Comparison of ENCODE assay signal across 9 cellular contexts in the genomic region with DNA sequence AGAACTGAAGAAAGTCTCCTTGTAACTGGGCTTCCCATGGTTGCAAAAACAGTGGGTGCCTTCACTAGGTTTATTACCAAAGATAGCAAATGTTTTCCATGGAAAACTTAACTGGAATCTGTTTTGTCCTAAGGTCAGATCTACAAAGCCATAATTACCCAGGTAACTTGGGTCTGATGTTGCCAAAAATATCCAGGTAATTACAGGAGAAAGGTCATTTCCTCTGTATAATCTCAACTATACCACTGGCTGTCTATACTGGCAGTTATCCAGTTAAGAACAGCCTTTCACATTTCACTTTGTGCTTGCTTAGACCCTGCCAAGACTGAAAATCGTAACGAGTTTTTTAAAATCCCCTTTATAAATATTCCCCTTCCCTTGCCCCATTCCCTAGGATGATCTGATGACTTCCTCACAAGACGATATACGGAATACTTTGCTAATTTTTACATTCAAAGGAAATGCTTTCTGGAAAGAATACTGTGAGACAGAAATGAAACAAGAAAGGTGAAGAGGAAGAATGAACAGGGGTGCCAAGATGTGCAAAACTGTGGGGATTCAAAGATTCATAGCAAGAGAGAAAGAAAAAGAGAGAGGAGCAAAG.
DNase-seq lines count a peak whose midpoint lies in the region; ATAC-seq and TF ChIP-seq lines count a peak whose summit lies in the region.
"Had no signal": no experiment of that assay in that cellular context is flagged by ENCODE, and none has a peak within 500 bp of the region (broad histone marks: within the 10 kb centered on the region; RNA-seq: fewer than 3 reads in every experiment).

No MANE protein-coding gene starts in this region.

- peaks cover 44% of the 10 kb centered on the region for H3K4me1 ChIP-seq in ES-I3 (ENCODE audit: insufficient read depth, low read length)
- H3K4me1 ChIP-seq in OCI-LY3 (ENCODE audit: low read length) = peaks cover 22% of the 10 kb centered on the region
- H3K4me1 ChIP-seq in fibroblast of lung (ENCODE audit: control insufficient read depth, extremely low read depth, insufficient read depth, low read length) = peaks cover 2% of the 10 kb centered on the region
- peaks cover 47% of the 10 kb centered on the region for H3K4me1 ChIP-seq in psoas muscle

- H4K20me1 ChIP-seq in OCI-LY3 (ENCODE audit: insufficient read depth, low read length) = no peaks in the 10 kb centered on the region
- H4K20me1 ChIP-seq in fibroblast of lung (ENCODE audit: control insufficient read depth, extremely low read depth, insufficient read depth, low read length) = no peaks in the 10 kb centered on the region

- H3K27me3 ChIP-seq in OCI-LY3 (ENCODE audit: low read depth, low read length) = peaks cover 74% of the 10 kb centered on the region
- no peaks in the 10 kb centered on the region for H3K27me3 ChIP-seq in fibroblast of lung (ENCODE audit: control insufficient read depth, insufficient read depth, low read length)
- H3K27me3 ChIP-seq in psoas muscle (ENCODE audit: insufficient read depth in 3 of 3, low read length in 2 of 3) = no peaks in the 10 kb centered on the region

- H3K9me3 ChIP-seq in ES-I3 (ENCODE audit: control insufficient read depth, insufficient read depth, low read length) (no peaks in the 10 kb centered on the region), OCI-LY3 (ENCODE audit: insufficient read depth, low read length) (no peaks in the 10 kb centered on the region), fibroblast of lung (ENCODE audit: control insufficient read depth, insufficient read depth, low read depth, low read length) (no peaks in the 10 kb centered on the region), psoas muscle (no peaks in the 10 kb centered on the region)

- H2AFZ ChIP-seq in OCI-LY3 (ENCODE audit: low read depth, low read length) = 0 out of 2 replicates have a peak overlapping the region, but pooled peaks have one; percentile 76
- peak overlapping the region; percentile 88 for H2AFZ ChIP-seq in fibroblast of lung (ENCODE audit: low read length)

- H3K4me2 ChIP-seq in OCI-LY3 (ENCODE audit: low read length) (peak overlapping the region; percentile 81), fibroblast of lung (ENCODE audit: extremely low read depth, insufficient read depth, low read length) (peak overlapping the region; percentile 88)

- no peak for TF ChIP-seq CTCF in OCI-LY3 (IDR thresholded peaks at IDR 0.05; ENCODE audit: low read depth, low read length)
- no peak for TF ChIP-seq CTCF in fibroblast of lung (conservative IDR thresholded peaks at IDR 0.05 in 1 of 2, IDR thresholded peaks at IDR 0.05 in 1 of 2; ENCODE audit: low read depth in 1 of 2, low read length in 2 of 2)
- TF ChIP-seq CTCF in psoas muscle (IDR thresholded peaks at IDR 0.05) = no peak

- intact Hi-C loops in psoas muscle (cut with DNase I) = loop anchor here in 1 of 2 donors (2.0 to 10.0 kb wide), 2 partner anchors 204 to 314 kb away; no protein-coding TSS in a partner anchor

- H3K4me3 ChIP-seq in OCI-LY3 (ENCODE audit: low read length) (peak overlapping the region; percentile 69), fibroblast of lung (replicated peaks in 1 of 4; ENCODE audit: control extremely low read depth in 1 of 4, insufficient read depth in 1 of 4, low read depth in 3 of 4, low read length in 4 of 4) (peak overlapping the region; percentile 43 to 61 (median 54)), psoas muscle (peak overlapping the region; percentile 54)

- H3K9ac ChIP-seq in ES-I3 (ENCODE audit: low read depth, low read length) = peak overlapping the region; percentile 49
- 0 out of 2 replicates have a peak overlapping the region, but pooled peaks have one; percentile 11 for H3K9ac ChIP-seq in OCI-LY3 (ENCODE audit: low read length)
- peak overlapping the region; percentile 14 for H3K9ac ChIP-seq in fibroblast of lung (ENCODE audit: insufficient read depth, low read length)

- 24 to 34% (median 29%) methylated on average over 4 of the region's 4 CpGs for WGBS in psoas muscle, 3 donors

- no peak for DNase-seq in fibroblast of lung (ENCODE audit: low read depth in 2 of 2)
- DNase-seq in psoas muscle = no peak
- DNase-seq in HEK293T (ENCODE audit: extremely low spot score) = no peak
- no peak for DNase-seq in activated CD8-positive, alpha-beta memory T cell treated with anti-CD3 and anti-CD28 coated beads, Interleukin-2, amount 50 U/mL, for 4 hours

- H3K79me2 ChIP-seq in OCI-LY3 (ENCODE audit: low read length) (no peaks in the 10 kb centered on the region), fibroblast of lung (ENCODE audit: control insufficient read depth, insufficient read depth, low read length) (no peaks in the 10 kb centered on the region)

- no peak overlapping the region for H3K27ac ChIP-seq in OCI-LY3 (ENCODE audit: low read length)
- H3K27ac ChIP-seq in fibroblast of lung (ENCODE audit: insufficient read depth, low read length) = peak overlapping the region; percentile 67
- H3K27ac ChIP-seq in psoas muscle = peak overlapping the region; percentile 75

- POLR2A ChIA-PET in HEK293T (lab: Yijun Ruan, JAX) = interaction anchor here (0.9 to 1.4 kb wide), 3 partner anchors 47 to 204 kb away, joined by 3 to 7 read pairs (median 3); no protein-coding TSS in a partner anchor

- no peak for ATAC-seq in psoas muscle
- no peak for ATAC-seq in GM21825 (IDR thresholded peaks at IDR 0.05; ENCODE audit: unreplicated experiment)
- no peak for ATAC-seq in GM18870 (IDR thresholded peaks at IDR 0.05; ENCODE audit: unreplicated experiment)
- ATAC-seq: HCT116 had no signal

- CTCF ChIA-PET in HEK293T (lab: Yijun Ruan, JAX) = interaction anchor here (0.6 to 1.5 kb wide), 5 partner anchors 36 to 821 kb away, joined by 3 to 10 read pairs (median 3); no protein-coding TSS in a partner anchor

- no peaks in the 10 kb centered on the region for H3K36me3 ChIP-seq in ES-I3 (ENCODE audit: insufficient read depth, low read length)
- H3K36me3 ChIP-seq in OCI-LY3 (replicated peaks; ENCODE audit: low read depth, low read length) = no peaks in the 10 kb centered on the region
- no peaks in the 10 kb centered on the region for H3K36me3 ChIP-seq in fibroblast of lung (ENCODE audit: control insufficient read depth, insufficient read depth, low read length)
- no peaks in the 10 kb centered on the region for H3K36me3 ChIP-seq in psoas muscle (ENCODE audit: insufficient read depth in 1 of 2, low read depth in 1 of 2)

TF ChIP-seq in HEK293T, 16 proteins besides CTCF, POLR2A, EP300 and RAD21:
- TF ChIP-seq FOXK2 (IDR thresholded peaks at IDR 0.05) (no peak), LEF1 (IDR thresholded peaks at IDR 0.05; ENCODE audit: borderline replicate concordance) (no peak)
